ENCODE assay signal across 1 cellular context in the genomic region with DNA sequence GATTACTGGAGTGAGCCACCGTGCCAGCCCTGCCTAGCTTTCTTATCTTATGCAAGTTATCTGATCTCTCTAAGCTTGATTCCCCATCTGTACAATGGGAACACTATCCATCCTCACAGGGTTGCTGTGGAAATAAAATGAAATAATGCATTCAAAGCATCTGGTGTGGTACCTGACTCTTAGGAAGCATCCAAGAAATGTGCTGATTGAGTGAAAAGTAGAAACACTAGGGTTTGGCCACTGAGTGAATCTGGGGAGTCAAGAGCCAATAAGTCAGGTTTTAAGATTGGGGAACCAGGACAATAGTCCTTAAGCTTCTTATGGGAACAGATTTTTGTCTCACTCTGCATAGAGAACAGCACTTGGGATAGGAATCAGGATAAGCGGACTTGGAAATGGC.
A peak's percentile ranks its signal among the peaks of the same experiment; 100 is the strongest.
TF ChIP-seq lines count a peak whose summit lies in the region.

No MANE protein-coding gene starts in this region.

TF ChIP-seq in K562, 482 proteins besides CTCF, POLR2A, EP300 and RAD21:
- TF ChIP-seq MCM5 (IDR thresholded peaks at IDR 0.05; ENCODE audit: low read depth) (no peak), ZNF212 (CRISPR knock-in tag; IDR thresholded peaks at IDR 0.05) (no peak), MAFK (IDR thresholded peaks at IDR 0.05; ENCODE audit: low read length) (peak; percentile 27; the same call in 1 of the 2 replicates), CBX8 (IDR thresholded peaks at IDR 0.05; ENCODE audit: borderline replicate concordance, extremely low read depth, low read depth, low read length, poor library complexity, severe bottlenecking) (no peak), RBM15 (IDR thresholded peaks at IDR 0.05; ENCODE audit: insufficient read depth, low read length) (no peak), SOX6 (IDR thresholded peaks at IDR 0.05) (no peak), ZNF589 (CRISPR knock-in tag; IDR thresholded peaks at IDR 0.05; ENCODE audit: low read depth) (no peak), MAFG (tag; conservative IDR thresholded peaks at IDR 0.05) (peak; percentile 49; the same call in 1 of the 2 replicates), ZNF766 (CRISPR knock-in tag; conservative IDR thresholded peaks at IDR 0.05) (0 out of 2 replicates have a peak, but pooled peaks have one; percentile 7), SMARCA4 (IDR thresholded peaks at IDR 0.05) (no peak), RUNX1 (IDR thresholded peaks at IDR 0.05; ENCODE audit: low read depth) (no peak), FOXJ3 (CRISPR knock-in tag; IDR thresholded peaks at IDR 0.05) (no peak), HNRNPUL1 (IDR thresholded peaks at IDR 0.05; ENCODE audit: low read length) (no peak), SAFB2 (IDR thresholded peaks at IDR 0.05; ENCODE audit: borderline replicate concordance, low read depth, low read length, severe bottlenecking) (no peak), FOXK2 (conservative IDR thresholded peaks at IDR 0.05 in 1 of 2, IDR thresholded peaks at IDR 0.05 in 1 of 2; ENCODE audit: low read depth in 2 of 2) (no peak), RBM25 (IDR thresholded peaks at IDR 0.05; ENCODE audit: low read depth, low read length, severe bottlenecking) (peak; percentile 21), CREB1 (IDR thresholded peaks at IDR 0.05) (no peak), CREB1 (CRISPR knock-in tag; IDR thresholded peaks at IDR 0.05) (no peak), CEBPB (tag; IDR thresholded peaks at IDR 0.05) (no peak), XRCC5 (IDR thresholded peaks at IDR 0.05; ENCODE audit: low read depth, low read length) (no peak), C11orf30 (IDR thresholded peaks at IDR 0.05; ENCODE audit: low read depth) (peak; percentile 78), ADNP (tag; IDR thresholded peaks at IDR 0.05) (0 out of 2 replicates have a peak, but pooled peaks have one; percentile 11), MAFF (IDR thresholded peaks at IDR 0.05; ENCODE audit: low read length) (peak; percentile 46), TCF7 (IDR thresholded peaks at IDR 0.05; ENCODE audit: borderline replicate concordance) (no peak), PHF20 (IDR thresholded peaks at IDR 0.05; ENCODE audit: partially characterized antibody) (no peak), GATA2 (CRISPR knock-in tag; IDR thresholded peaks at IDR 0.05) (0 out of 2 replicates have a peak, but pooled peaks have one; percentile 16), ZNF316 (IDR thresholded peaks at IDR 0.05) (peak; percentile 90), FOSL1 (tag; conservative IDR thresholded peaks at IDR 0.05) (no peak)
- TF ChIP-seq, protein P1, sequence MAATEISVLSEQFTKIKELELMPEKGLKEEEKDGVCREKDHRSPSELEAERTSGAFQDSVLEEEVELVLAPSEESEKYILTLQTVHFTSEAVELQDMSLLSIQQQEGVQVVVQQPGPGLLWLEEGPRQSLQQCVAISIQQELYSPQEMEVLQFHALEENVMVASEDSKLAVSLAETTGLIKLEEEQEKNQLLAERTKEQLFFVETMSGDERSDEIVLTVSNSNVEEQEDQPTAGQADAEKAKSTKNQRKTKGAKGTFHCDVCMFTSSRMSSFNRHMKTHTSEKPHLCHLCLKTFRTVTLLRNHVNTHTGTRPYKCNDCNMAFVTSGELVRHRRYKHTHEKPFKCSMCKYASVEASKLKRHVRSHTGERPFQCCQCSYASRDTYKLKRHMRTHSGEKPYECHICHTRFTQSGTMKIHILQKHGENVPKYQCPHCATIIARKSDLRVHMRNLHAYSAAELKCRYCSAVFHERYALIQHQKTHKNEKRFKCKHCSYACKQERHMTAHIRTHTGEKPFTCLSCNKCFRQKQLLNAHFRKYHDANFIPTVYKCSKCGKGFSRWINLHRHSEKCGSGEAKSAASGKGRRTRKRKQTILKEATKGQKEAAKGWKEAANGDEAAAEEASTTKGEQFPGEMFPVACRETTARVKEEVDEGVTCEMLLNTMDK (IDR thresholded peaks at IDR 0.05; ENCODE audit: borderline replicate concordance, insufficient read depth, low read depth, low read length, poor library complexity, severe bottlenecking) = no peak
TF ChIP-seq in K562: peak in this region for 9.
